ENCODE assay signal across 19 cellular contexts in genomic region chr22:29539105-29539504, GRCh38. TPM values are rescaled to one million over a fixed set of nuclear protein-coding genes. Genes with fewer than 3 reads are reported as not detected.
DNase-seq lines count a peak whose midpoint lies in the region; ATAC-seq and TF ChIP-seq lines count a peak whose summit lies in the region.
"Had no signal": no experiment of that assay in that cellular context is flagged by ENCODE, and none has a peak within 500 bp of the region (broad histone marks: within the 10 kb centered on the region; RNA-seq: fewer than 3 reads in every experiment).

No MANE protein-coding gene starts in this region.

- ATAC-seq in activated CD8-positive, alpha-beta T cell treated with anti-CD3 and anti-CD28 coated beads, Interleukin-2, amount 10 ng/mL, durations not matched to agents 7 days and 5 days: no peak
- ATAC-seq in stimulated activated effector memory CD8-positive, alpha-beta T cell treated with anti-CD3 and anti-CD28 coated beads, Interleukin-12 subunit alpha, Interleukin-12 subunit beta, amount 100 ng/mL, for 72 hours: no peak
- no peak for ATAC-seq in HG03045 (IDR thresholded peaks at IDR 0.05; ENCODE audit: unreplicated experiment)

- POLR2A ChIA-PET in activated CD4-positive, alpha-beta memory T cell treated with anti-CD3 and anti-CD28 coated beads, Interleukin-2, amount 10 ng/mL, durations not matched to agents 7 days and 5 days (lab: Charles Lee): no interaction called here
- POLR2A ChIA-PET in activated CD4-positive, alpha-beta memory T cell treated with anti-CD3 and anti-CD28 coated beads for 36 hours (lab: Charles Lee): no interaction called here
- POLR2A ChIA-PET in activated CD8-positive, alpha-beta T cell treated with anti-CD3 and anti-CD28 coated beads, Interleukin-2, amount 10 ng/mL, durations not matched to agents 7 days and 5 days (lab: Charles Lee): interaction anchor here (1.2 kb wide), 1 partner anchor 132 kb away, joined by 3 read pairs; no protein-coding TSS in a partner anchor

- peak overlapping the region; percentile 21 for H3K27ac Mint-ChIP-seq in activated CD4-positive, alpha-beta memory T cell treated with anti-CD3 and anti-CD28 coated beads, Interleukin-2, amount 10 ng/mL, durations not matched to agents 7 days and 5 days
- no peak overlapping the region for H3K27ac Mint-ChIP-seq in activated CD4-positive, alpha-beta memory T cell treated with anti-CD3 and anti-CD28 coated beads for 36 hours
- peak overlapping the region; percentile 32 for H3K27ac Mint-ChIP-seq in activated CD8-positive, alpha-beta T cell treated with anti-CD3 and anti-CD28 coated beads, Interleukin-2, amount 10 ng/mL, durations not matched to agents 7 days and 5 days
- H3K27ac Mint-ChIP-seq in stimulated activated effector memory CD8-positive, alpha-beta T cell treated with anti-CD3 and anti-CD28 coated beads, Interleukin-12 subunit alpha, Interleukin-12 subunit beta, amount 100 ng/mL, for 72 hours: peak overlapping the region; percentile 14
- H3K27ac Mint-ChIP-seq: H9 had no signal

- H3K9me3 Mint-ChIP-seq in activated CD4-positive, alpha-beta memory T cell treated with anti-CD3 and anti-CD28 coated beads, Interleukin-2, amount 10 ng/mL, durations not matched to agents 7 days and 5 days: no peaks in the 10 kb centered on the region
- H3K9me3 Mint-ChIP-seq in activated CD4-positive, alpha-beta memory T cell treated with anti-CD3 and anti-CD28 coated beads for 36 hours: no peaks in the 10 kb centered on the region
- H3K9me3 Mint-ChIP-seq in activated CD8-positive, alpha-beta T cell treated with anti-CD3 and anti-CD28 coated beads, Interleukin-2, amount 10 ng/mL, durations not matched to agents 7 days and 5 days (ENCODE audit: insufficient read depth): no peaks in the 10 kb centered on the region
- H3K9me3 Mint-ChIP-seq in stimulated activated effector memory CD8-positive, alpha-beta T cell treated with anti-CD3 and anti-CD28 coated beads, Interleukin-12 subunit alpha, Interleukin-12 subunit beta, amount 100 ng/mL, for 72 hours: no peaks in the 10 kb centered on the region
- H3K9me3 Mint-ChIP-seq: CD8-positive, alpha-beta memory T cell; H9 had no signal

- peaks cover 50% of the 10 kb centered on the region for H3K36me3 Mint-ChIP-seq in activated CD4-positive, alpha-beta memory T cell treated with anti-CD3 and anti-CD28 coated beads, Interleukin-2, amount 10 ng/mL, durations not matched to agents 7 days and 5 days (ENCODE audit: low read depth)
- peaks cover 49% of the 10 kb centered on the region for H3K36me3 Mint-ChIP-seq in activated CD4-positive, alpha-beta memory T cell treated with anti-CD3 and anti-CD28 coated beads for 36 hours
- H3K36me3 Mint-ChIP-seq in activated CD8-positive, alpha-beta T cell treated with anti-CD3 and anti-CD28 coated beads, Interleukin-2, amount 10 ng/mL, durations not matched to agents 7 days and 5 days (ENCODE audit: low read depth): peaks cover 61% of the 10 kb centered on the region
- peaks cover 100% of the 10 kb centered on the region for H3K36me3 Mint-ChIP-seq in stimulated activated effector memory CD8-positive, alpha-beta T cell treated with anti-CD3 and anti-CD28 coated beads, Interleukin-12 subunit alpha, Interleukin-12 subunit beta, amount 100 ng/mL, for 72 hours

- no peak overlapping the region for H3K4me3 Mint-ChIP-seq in activated CD4-positive, alpha-beta memory T cell treated with anti-CD3 and anti-CD28 coated beads, Interleukin-2, amount 10 ng/mL, durations not matched to agents 7 days and 5 days
- no peak overlapping the region for H3K4me3 Mint-ChIP-seq in activated CD4-positive, alpha-beta memory T cell treated with anti-CD3 and anti-CD28 coated beads for 36 hours
- no peak overlapping the region for H3K4me3 Mint-ChIP-seq in activated CD8-positive, alpha-beta T cell treated with anti-CD3 and anti-CD28 coated beads, Interleukin-2, amount 10 ng/mL, durations not matched to agents 7 days and 5 days
- no peak overlapping the region for H3K4me3 Mint-ChIP-seq in stimulated activated effector memory CD8-positive, alpha-beta T cell treated with anti-CD3 and anti-CD28 coated beads, Interleukin-12 subunit alpha, Interleukin-12 subunit beta, amount 100 ng/mL, for 72 hours
- H3K4me3 Mint-ChIP-seq: CD8-positive, alpha-beta memory T cell; H9 had no signal

- no peak overlapping the region for H3K4me3 ChIP-seq in fibroblast of pulmonary artery (replicated peaks; ENCODE audit: low read depth, low read length)
- H3K4me3 ChIP-seq: BLaER1 had no signal

- no peaks in the 10 kb centered on the region for H3K27me3 Mint-ChIP-seq in activated CD4-positive, alpha-beta memory T cell treated with anti-CD3 and anti-CD28 coated beads, Interleukin-2, amount 10 ng/mL, durations not matched to agents 7 days and 5 days
- H3K27me3 Mint-ChIP-seq in activated CD4-positive, alpha-beta memory T cell treated with anti-CD3 and anti-CD28 coated beads for 36 hours: no peaks in the 10 kb centered on the region
- no peaks in the 10 kb centered on the region for H3K27me3 Mint-ChIP-seq in activated CD8-positive, alpha-beta T cell treated with anti-CD3 and anti-CD28 coated beads, Interleukin-2, amount 10 ng/mL, durations not matched to agents 7 days and 5 days (ENCODE audit: low read depth)
- H3K27me3 Mint-ChIP-seq: CD8-positive, alpha-beta memory T cell had no signal

- H3K4me1 Mint-ChIP-seq in activated CD4-positive, alpha-beta memory T cell treated with anti-CD3 and anti-CD28 coated beads, Interleukin-2, amount 10 ng/mL, durations not matched to agents 7 days and 5 days: peaks cover 4% of the 10 kb centered on the region
- no peaks in the 10 kb centered on the region for H3K4me1 Mint-ChIP-seq in activated CD4-positive, alpha-beta memory T cell treated with anti-CD3 and anti-CD28 coated beads for 36 hours (ENCODE audit: low read depth)
- H3K4me1 Mint-ChIP-seq in activated CD8-positive, alpha-beta T cell treated with anti-CD3 and anti-CD28 coated beads, Interleukin-2, amount 10 ng/mL, durations not matched to agents 7 days and 5 days (ENCODE audit: low read depth): peaks cover 6% of the 10 kb centered on the region
- H3K4me1 Mint-ChIP-seq in stimulated activated effector memory CD8-positive, alpha-beta T cell treated with anti-CD3 and anti-CD28 coated beads, Interleukin-12 subunit alpha, Interleukin-12 subunit beta, amount 100 ng/mL, for 72 hours: peaks cover 5% of the 10 kb centered on the region
- H3K4me1 Mint-ChIP-seq: H9 had no signal

- intact Hi-C loops in activated CD4-positive, alpha-beta memory T cell treated with anti-CD3 and anti-CD28 coated beads for 36 hours (cut with micrococcal nuclease): no loop called here

- CTCF ChIA-PET in activated CD4-positive, alpha-beta memory T cell treated with anti-CD3 and anti-CD28 coated beads, Interleukin-2, amount 10 ng/mL, durations not matched to agents 7 days and 5 days (lab: Charles Lee): no interaction called here
- CTCF ChIA-PET in activated CD4-positive, alpha-beta memory T cell treated with anti-CD3 and anti-CD28 coated beads for 36 hours (lab: Charles Lee): no interaction called here
- CTCF ChIA-PET in activated CD8-positive, alpha-beta T cell treated with anti-CD3 and anti-CD28 coated beads, Interleukin-2, amount 10 ng/mL, durations not matched to agents 7 days and 5 days (lab: Charles Lee): no interaction called here

- DNase-seq in activated CD4-positive, alpha-beta memory T cell treated with anti-CD3 and anti-CD28 coated beads, Interleukin-2, amount 10 ng/mL, durations not matched to agents 7 days and 5 days: no peak
- no peak for DNase-seq in activated CD4-positive, alpha-beta memory T cell treated with anti-CD3 and anti-CD28 coated beads for 36 hours
- DNase-seq in activated CD8-positive, alpha-beta T cell treated with anti-CD3 and anti-CD28 coated beads, Interleukin-2, amount 10 ng/mL, durations not matched to agents 7 days and 5 days: no peak
- DNase-seq in fibroblast of pulmonary artery (ENCODE audit: low read depth): peak; percentile 4
- DNase-seq in stimulated activated effector memory CD8-positive, alpha-beta T cell treated with anti-CD3 and anti-CD28 coated beads, Interleukin-12 subunit alpha, Interleukin-12 subunit beta, amount 100 ng/mL, for 72 hours (ENCODE audit: low spot score in 2 of 2): no peak
- DNase-seq in CD1c-positive myeloid dendritic cell (ENCODE audit: extremely low spot score): no peak
- DNase-seq in NCI-H146 (lab: John Stamatoyannopoulos, UW): no peak
- DNase-seq: CD8-positive, alpha-beta memory T cell; DMS79 treated with DMSO at 0.1 percent for 48 hours; H9; NCI-H1417 treated with DMSO at 0.1 percent for 48 hours; NCI-H2029; NCI-H2171; NCI-H446 treated with DMSO at 0.1 percent for 48 hours; NK-92 treated with Interleukin-12 subunit alpha and Interleukin-12 subunit beta, amount 100 ng/mL, for 24 hours had no signal

- TF ChIP-seq CTCF in fibroblast of pulmonary artery (IDR thresholded peaks at IDR 0.05; ENCODE audit: low read length, missing control alignments): no peak

RNA-seq across cellular contexts. Expression of gene THOC5, which starts 14.5 kb away (rescaled TPM):
- 10 to 100 TPM; 41.6 to 56.2 TPM for total RNA-seq in activated CD4-positive, alpha-beta memory T cell treated with anti-CD3 and anti-CD28 coated beads, Interleukin-2, amount 10 ng/mL, durations not matched to agents 7 days and 5 days
- 10 to 100 TPM; 52.0 to 54.6 TPM for total RNA-seq in activated CD4-positive, alpha-beta memory T cell treated with anti-CD3 and anti-CD28 coated beads for 36 hours
- total RNA-seq in activated CD8-positive, alpha-beta T cell treated with anti-CD3 and anti-CD28 coated beads, Interleukin-2, amount 10 ng/mL, durations not matched to agents 7 days and 5 days: 10 to 100 TPM; 53.1 to 60.7 TPM

RNA-seq across cellular contexts. Expression of gene NIPSNAP1, which starts 41.8 kb away (rescaled TPM):
- total RNA-seq in activated CD4-positive, alpha-beta memory T cell treated with anti-CD3 and anti-CD28 coated beads, Interleukin-2, amount 10 ng/mL, durations not matched to agents 7 days and 5 days: 10 to 100 TPM; 38.2 to 40.5 TPM
- total RNA-seq in activated CD4-positive, alpha-beta memory T cell treated with anti-CD3 and anti-CD28 coated beads for 36 hours: 10 to 100 TPM; 60.9 to 63.2 TPM
- total RNA-seq in activated CD8-positive, alpha-beta T cell treated with anti-CD3 and anti-CD28 coated beads, Interleukin-2, amount 10 ng/mL, durations not matched to agents 7 days and 5 days: 10 to 100 TPM; 35.7 to 38.2 TPM

RNA-seq across cellular contexts. Expression of gene NEFH, which starts 59.1 kb away (rescaled TPM):
- total RNA-seq in activated CD4-positive, alpha-beta memory T cell treated with anti-CD3 and anti-CD28 coated beads, Interleukin-2, amount 10 ng/mL, durations not matched to agents 7 days and 5 days: 1 to 10 TPM; 2.7 to 2.9 TPM
- total RNA-seq in activated CD4-positive, alpha-beta memory T cell treated with anti-CD3 and anti-CD28 coated beads for 36 hours: 1 to 10 TPM; 4.1 to 4.4 TPM
- 1 to 10 TPM; 4.2 to 4.7 TPM for total RNA-seq in activated CD8-positive, alpha-beta T cell treated with anti-CD3 and anti-CD28 coated beads, Interleukin-2, amount 10 ng/mL, durations not matched to agents 7 days and 5 days
- total RNA-seq: HT-29, OCI-LY7 had no signal
